ENCODE assay signal across 17 cellular contexts in the genomic region with DNA sequence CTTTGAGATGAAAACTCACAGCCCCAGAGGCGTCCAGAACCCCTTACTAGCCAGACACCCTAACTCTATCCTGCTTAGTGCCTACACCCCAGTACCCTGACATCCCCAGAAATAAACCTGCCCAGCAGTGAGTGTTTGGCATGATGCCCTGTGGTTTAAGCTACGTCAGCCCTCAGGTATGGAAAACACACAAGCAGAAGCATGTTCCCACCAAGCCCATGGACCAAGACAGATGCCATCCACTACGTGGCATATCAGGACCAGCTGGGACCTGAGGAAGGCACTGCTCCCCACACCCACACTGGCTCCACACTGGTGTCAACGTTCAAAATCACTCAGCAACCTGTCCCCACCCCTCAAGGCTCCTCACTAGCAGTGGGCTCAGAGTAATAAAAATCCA.
DNase-seq lines count a peak whose midpoint lies in the region; ATAC-seq and TF ChIP-seq lines count a peak whose summit lies in the region.
"Had no signal": no experiment of that assay in that cellular context is flagged by ENCODE, and none has a peak within 500 bp of the region (broad histone marks: within the 10 kb centered on the region; RNA-seq: fewer than 3 reads in every experiment).

No MANE protein-coding gene starts in this region.

- H4K8ac ChIP-seq in IMR-90 (ENCODE audit: low read depth in 2 of 2, low read length in 2 of 2) = peak overlapping the region in 1 of 2 experiments; percentile 57; a peak in 1 of 4 replicates

- 0 out of 4 replicates have a peak, but pooled peaks cover 0 to 8% of the 10 kb centered on the region in 2 experiments for H3K79me1 ChIP-seq in IMR-90 (ENCODE audit: low read depth in 1 of 2, low read length in 2 of 2)

- H3K4me2 ChIP-seq in IMR-90 (ENCODE audit: low read depth, low read length) = no peak overlapping the region
- peak overlapping the region; percentile 30 for H3K4me2 ChIP-seq in mammary epithelial cell (ENCODE audit: insufficient read depth, low read depth, low read length)
- H3K4me2 ChIP-seq: PC-9 had no signal

- H3K79me2 ChIP-seq in mammary epithelial cell (ENCODE audit: insufficient read depth, low read length) = no peaks in the 10 kb centered on the region

- H3K18ac ChIP-seq in IMR-90 (ENCODE audit: low read depth, low read length) = no peak overlapping the region

- POLR2A ChIA-PET in IMR-90 (lab: Charles Lee; ENCODE audit: unreplicated experiment) = no interaction called here

- 86% methylated on average over 2 of the region's 4 CpGs; no CpG with 5 or more reads in 1 of the 2 experiments for WGBS in IMR-90 (ENCODE audit: extremely low coverage in 2 of 2, insufficient read length in 1 of 2), 2 experiments
- 0% methylated on average over 4 of the region's 4 CpGs for WGBS in mammary epithelial cell (ENCODE audit: low coverage, missing lambda C conversion rate)
- WGBS in prostate gland = 61% methylated on average over 4 of the region's 4 CpGs

- peak overlapping the region; percentile 95; the same call in 2 of the 3 replicates for H2BK15ac ChIP-seq in IMR-90 (ENCODE audit: low read depth, low read length)

- TF ChIP-seq POLR2A in IMR-90 (IDR thresholded peaks at IDR 0.05; ENCODE audit: low read depth, low read length) (no peak), prostate gland (IDR thresholded peaks at IDR 0.05) (no peak)

- H2BK120ac ChIP-seq in IMR-90 (ENCODE audit: low read depth, low read length) = peak overlapping the region; percentile 83

- CTCF ChIA-PET in IMR-90 (lab: Yijun Ruan, JAX) = no interaction called here
- CTCF ChIA-PET in mammary epithelial cell (lab: Charles Lee; ENCODE audit: low non-redundant PET) = no interaction called here

- peak overlapping the region; percentile 72 for H2BK20ac ChIP-seq in IMR-90 (ENCODE audit: low read depth, low read length)

- no peak for TF ChIP-seq RAD21 in IMR-90 (IDR thresholded peaks at IDR 0.05; ENCODE audit: low read length)

- H3K27ac ChIP-seq in IMR-90 (ENCODE audit: insufficient read depth, low read length) (no peak overlapping the region; the same call in 1 of the 2 replicates), mammary epithelial cell (ENCODE audit: insufficient read depth, low read depth, low read length) (peak overlapping the region; percentile 96), prostate gland (peak overlapping the region; percentile 7 to 55)
- H3K27ac ChIP-seq: PC-9 had no signal

- H3K9me3 ChIP-seq in IMR-90 (ENCODE audit: control insufficient read depth, insufficient read depth, low read length) (no peaks in the 10 kb centered on the region), mammary epithelial cell (replicated peaks; ENCODE audit: insufficient read depth, low read length) (no peaks in the 10 kb centered on the region), prostate gland (no peaks in the 10 kb centered on the region)
- H3K9me3 ChIP-seq: transverse colon had no signal

- BruUV-seq in IMR-90 (replicated peaks; lab: Mats Ljungman, UMichigan) (no TSS peak), mammary epithelial cell (replicated peaks; lab: Mats Ljungman, UMichigan) (no TSS peak)

- H3K4me3 ChIP-seq in AG10803 (ENCODE audit: low read length) = no peak overlapping the region
- H3K4me3 ChIP-seq in IMR-90 (ENCODE audit: insufficient read depth, low read depth, low read length) = no peak overlapping the region
- no peak overlapping the region for H3K4me3 ChIP-seq in mammary epithelial cell (replicated peaks in 1 of 3; ENCODE audit: insufficient read depth in 1 of 3, low read depth in 2 of 3, low read length in 3 of 3)
- no peak overlapping the region for H3K4me3 ChIP-seq in prostate gland
- H3K4me3 ChIP-seq: PC-9, transverse colon had no signal

- ATAC-seq in IMR-90 (ENCODE audit: low read depth) = no peak
- ATAC-seq in HG02678 (IDR thresholded peaks at IDR 0.05; ENCODE audit: unreplicated experiment) = no peak
- ATAC-seq: activated T-cell treated with anti-CD3 and anti-CD28 coated beads, Interleukin-2, amount 50 U/mL, for 72 hours had no signal

- H3K23ac ChIP-seq in IMR-90 (ENCODE audit: low read depth, low read length) = 0 out of 2 replicates have a peak overlapping the region, but pooled peaks have one; percentile 31

- H2BK5ac ChIP-seq in IMR-90 (ENCODE audit: low read depth, low read length, poor library complexity, severe bottlenecking) = no peak overlapping the region

- no peaks in the 10 kb centered on the region for H4K20me1 ChIP-seq in IMR-90 (ENCODE audit: insufficient read depth, low read length)
- no peaks in the 10 kb centered on the region for H4K20me1 ChIP-seq in mammary epithelial cell (ENCODE audit: insufficient read depth, low read length)

- peak; percentile 49 for DNase-seq in AG10803 (ENCODE audit: low read depth)
- peak; percentile 30 for DNase-seq in IMR-90
- DNase-seq in mammary epithelial cell = peak; percentile 94
- DNase-seq in prostate gland (ENCODE audit: low spot score) = peak; percentile 67
- DNase-seq in T1000 (lab: John Stamatoyannopoulos, UW) = no peak
- DNase-seq in NCI-H2227 treated with DMSO at 0.1 percent for 48 hours (lab: John Stamatoyannopoulos, UW) = no peak
- no peak for DNase-seq in G401 (ENCODE audit: low spot score)
- DNase-seq: activated CD4-positive, alpha-beta memory T cell treated with anti-CD3 and anti-CD28 coated beads, Interleukin-2, amount 10 ng/mL, durations not matched to agents 7 days and 5 days; activated T-cell treated with anti-CD3 and anti-CD28 coated beads, Interleukin-2, amount 50 U/mL, for 72 hours; Karpas-422; NCI-H1694; NCI-H526; occipital lobe; stimulated activated CD4-positive, alpha-beta T cell treated with anti-CD3 and anti-CD28 coated beads, Interleukin-4, amount 100 ng/mL, for 4 hours; transverse colon had no signal

- intact Hi-C loops in IMR-90 (cut with micrococcal nuclease) = no loop called here
- intact Hi-C loops in mammary epithelial cell (cut with micrococcal nuclease) = loop anchor here (5.0 to 10.0 kb wide), 2 partner anchors 57 to 249 kb away; a partner anchor contains a TSS
- intact Hi-C loops in prostate gland (cut with DNase I) = no loop called here

- H3K14ac ChIP-seq in IMR-90 (replicated peaks; ENCODE audit: low read depth, low read length) = peak overlapping the region; percentile 70

- no peak overlapping the region for H3K9ac ChIP-seq in IMR-90 (ENCODE audit: low read depth, low read length)
- H3K9ac ChIP-seq in mammary epithelial cell (ENCODE audit: insufficient read depth, low read length) = peak overlapping the region; percentile 49

- dilution Hi-C loops in IMR-90 (cut with HindIII; ENCODE audit: low sequenced_read_pairs, unreplicated experiment) (no loop called here), mammary epithelial cell (cut with HindIII; ENCODE audit: low sequenced_read_pairs) (no loop called here)

- no peaks in the 10 kb centered on the region for H3K27me3 ChIP-seq in IMR-90 (ENCODE audit: control insufficient read depth, insufficient read depth, low read length)
- no peaks in the 10 kb centered on the region for H3K27me3 ChIP-seq in mammary epithelial cell (ENCODE audit: insufficient read depth, low read length)
- H3K27me3 ChIP-seq in prostate gland (replicated peaks; ENCODE audit: insufficient read depth) = no peaks in the 10 kb centered on the region
- H3K27me3 ChIP-seq: transverse colon had no signal

- peaks cover 23% of the 10 kb centered on the region for H3K9me1 ChIP-seq in IMR-90 (ENCODE audit: insufficient read depth, low read length)

- H3K36me3 ChIP-seq in IMR-90 (ENCODE audit: control insufficient read depth, insufficient read depth, low read length) (no peaks in the 10 kb centered on the region), mammary epithelial cell (ENCODE audit: insufficient read depth, low read length) (no peaks in the 10 kb centered on the region), prostate gland (no peaks in the 10 kb centered on the region)
- H3K36me3 ChIP-seq: transverse colon had no signal

- no peak for TF ChIP-seq CTCF in AG10803 (conservative IDR thresholded peaks at IDR 0.05; ENCODE audit: low read length)
- no peak for TF ChIP-seq CTCF in IMR-90 (conservative IDR thresholded peaks at IDR 0.05; ENCODE audit: low read depth, low read length)
- TF ChIP-seq CTCF in mammary epithelial cell (conservative IDR thresholded peaks at IDR 0.05 in 1 of 2, IDR thresholded peaks at IDR 0.05 in 1 of 2; ENCODE audit: extremely low read depth in 1 of 2, insufficient read depth in 1 of 2, low read depth in 1 of 2, low read length in 2 of 2) = peak; percentile 22 to 58
- peak in 1 of 4 experiments; percentile 15 for TF ChIP-seq CTCF in prostate gland (IDR thresholded peaks at IDR 0.05)

- H2AK5ac ChIP-seq in IMR-90 (ENCODE audit: low read depth, low read length) = peak overlapping the region; percentile 97

- H3K4me1 ChIP-seq in IMR-90 (ENCODE audit: control insufficient read depth, insufficient read depth, low read length) (peaks cover 19% of the 10 kb centered on the region), mammary epithelial cell (ENCODE audit: insufficient read depth, low read length) (peaks cover 61% of the 10 kb centered on the region), prostate gland (replicated peaks) (no peaks in the 10 kb centered on the region)

- peak overlapping the region; percentile 49 for H2AFZ ChIP-seq in IMR-90 (replicated peaks; ENCODE audit: low read length, poor library complexity)
- peak overlapping the region; percentile 14 for H2AFZ ChIP-seq in mammary epithelial cell (ENCODE audit: low read depth, low read length)
- H2AFZ ChIP-seq: PC-9 had no signal

- no peak overlapping the region for H3K56ac ChIP-seq in IMR-90 (ENCODE audit: extremely low read depth, insufficient read depth, low read length)

- peak overlapping the region; percentile 58 for H4K91ac ChIP-seq in IMR-90 (ENCODE audit: insufficient read depth, low read depth, low read length)

- H4K5ac ChIP-seq in IMR-90 (ENCODE audit: low read depth, low read length) = no peak overlapping the region; the same call in 1 of the 2 replicates

- H3K4ac ChIP-seq in IMR-90 (ENCODE audit: low read depth, low read length) = peak overlapping the region; percentile 82

- in situ Hi-C loops in IMR-90 (cut with MboI; ENCODE audit: low sequenced_read_pairs) = no loop called here
- in situ Hi-C loops in mammary epithelial cell (cut with MboI; ENCODE audit: low sequenced_read_pairs in 2 of 2) = loop anchor here in 1 of 2 donors (10.0 kb wide), 1 partner anchor 89 kb away; no protein-coding TSS in a partner anchor
- in situ Hi-C loops in G401 (cut with HindIII; ENCODE audit: low sequenced_read_pairs) = no loop called here

- no peak overlapping the region for H2AK9ac ChIP-seq in IMR-90 (replicated peaks; ENCODE audit: low read depth, low read length, poor library complexity)

TF ChIP-seq in IMR-90, 13 proteins besides CTCF, POLR2A, EP300 and RAD21 (continues in another document):
- TF ChIP-seq MAFK (IDR thresholded peaks at IDR 0.05; ENCODE audit: low read depth, low read length) = no peak
- TF ChIP-seq, protein P1, sequence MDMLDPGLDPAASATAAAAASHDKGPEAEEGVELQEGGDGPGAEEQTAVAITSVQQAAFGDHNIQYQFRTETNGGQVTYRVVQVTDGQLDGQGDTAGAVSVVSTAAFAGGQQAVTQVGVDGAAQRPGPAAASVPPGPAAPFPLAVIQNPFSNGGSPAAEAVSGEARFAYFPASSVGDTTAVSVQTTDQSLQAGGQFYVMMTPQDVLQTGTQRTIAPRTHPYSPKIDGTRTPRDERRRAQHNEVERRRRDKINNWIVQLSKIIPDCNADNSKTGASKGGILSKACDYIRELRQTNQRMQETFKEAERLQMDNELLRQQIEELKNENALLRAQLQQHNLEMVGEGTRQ (IDR thresholded peaks at IDR 0.05; ENCODE audit: low read depth, low read length) = no peak

Comparison
In these comparisons a context has a peak if more than half of its experiments do, and no peak if none do; other contexts are left out.
1. DNase-seq: peak in AG10803 (single experiment), IMR-90 (single experiment), mammary epithelial cell (single experiment) and prostate gland (single experiment); none in T1000 (single experiment), NCI-H2227 treated with DMSO at 0.1 percent for 48 hours (single experiment) and G401 (single experiment).
2. CTCF ChIP-seq: peak in mammary epithelial cell (2 of 2); none in AG10803 (single experiment) and IMR-90 (single experiment).